In the genomic region with DNA sequence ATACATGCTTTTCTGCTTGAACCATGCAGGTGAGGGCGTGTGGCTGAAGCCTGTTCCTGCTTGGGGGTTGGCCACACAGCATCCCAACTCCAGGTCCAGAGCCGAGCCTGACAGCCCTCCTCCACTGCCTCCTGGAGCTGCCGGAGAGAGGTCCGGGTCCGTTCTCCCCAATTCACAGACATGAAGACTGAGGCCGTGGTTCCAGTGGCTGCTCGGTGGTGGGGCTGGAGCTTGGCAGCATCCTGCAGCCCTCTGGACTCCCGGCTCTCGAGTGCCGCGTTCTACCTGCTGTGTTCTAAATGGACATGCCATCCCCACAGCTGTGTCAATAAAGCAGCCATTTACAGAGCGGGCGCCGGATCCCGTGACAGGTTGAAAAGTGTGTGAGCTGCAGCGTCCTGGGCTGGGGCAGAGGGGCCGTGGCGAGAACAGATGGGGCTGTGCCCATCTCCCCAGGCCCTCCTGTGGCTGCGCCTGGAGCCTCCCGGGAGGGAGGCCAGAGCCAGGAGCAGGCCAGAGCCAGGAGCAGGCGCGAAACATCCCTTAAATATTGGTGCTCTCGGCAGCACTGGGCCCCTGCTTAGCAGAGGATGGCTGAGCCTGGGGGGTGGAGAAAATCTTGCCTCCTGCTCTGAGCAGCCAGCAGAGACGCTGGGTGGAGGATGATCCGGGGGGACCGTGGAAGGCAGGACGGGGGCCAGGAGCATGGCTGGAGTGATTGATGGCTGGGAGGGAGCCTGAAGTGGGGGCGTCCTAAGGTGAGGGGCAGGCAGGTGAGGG, we compare ENCODE assay signal across 23 cellular contexts. TPM values are rescaled to one million over a fixed set of nuclear protein-coding genes. Genes with fewer than 3 reads are reported as not detected.
A peak's percentile ranks its signal among the peaks of the same experiment; 100 is the strongest.
DNase-seq lines count a peak whose midpoint lies in the region; FAIRE-seq and TF ChIP-seq lines count a peak whose summit lies in the region.
"Had no signal": no experiment of that assay in that cellular context is flagged by ENCODE, and none has a peak within 500 bp of the region (broad histone marks: within the 10 kb centered on the region; RNA-seq: fewer than 3 reads in every experiment).

No MANE protein-coding gene starts in this region.

- no peak overlapping the region for H3K27ac ChIP-seq in kidney (ENCODE audit: low read depth in 2 of 2, low read length in 2 of 2)
- H3K27ac ChIP-seq: neutrophil, vagina, WERI-Rb-1 had no signal

- peaks cover 22 to 23% of the 10 kb centered on the region in 2 donors for H3K4me1 ChIP-seq in kidney (ENCODE audit: control insufficient read depth in 1 of 2, insufficient read depth in 1 of 2, low read depth in 1 of 2, low read length in 2 of 2)

- intact Hi-C loops in kidney (cut with DNase I): no loop called here

- H3K9ac ChIP-seq in kidney (ENCODE audit: low read length in 2 of 2): no peak overlapping the region

- H3K36me3 ChIP-seq in kidney (ENCODE audit: control insufficient read depth in 1 of 2, insufficient read depth in 2 of 2, low read length in 2 of 2): no peaks in the 10 kb centered on the region
- H3K36me3 ChIP-seq: neutrophil, vagina, WERI-Rb-1 had no signal

- H3K4me3 ChIP-seq in kidney (ENCODE audit: low read length in 2 of 2): no peak overlapping the region
- H3K4me3 ChIP-seq: vagina had no signal

- no peaks in the 10 kb centered on the region for H3K9me3 ChIP-seq in kidney (ENCODE audit: control insufficient read depth in 1 of 2, low read length in 2 of 2)
- H3K9me3 ChIP-seq: neutrophil, vagina had no signal

- no peak for FAIRE-seq in kidney (lab: Jason Lieb, UNC)
- FAIRE-seq: G401.6, GM12892, H54 had no signal

- TF ChIP-seq CTCF in kidney (IDR thresholded peaks at IDR 0.05; ENCODE audit: borderline replicate concordance, extremely low read depth, insufficient read depth): no peak

- DNase-seq in DMS153 (lab: John Stamatoyannopoulos, UW): peak; percentile 94
- DNase-seq in NCI-H1417 treated with DMSO at 0.1 percent for 48 hours (lab: John Stamatoyannopoulos, UW): peak; percentile 86
- peak; percentile 91 for DNase-seq in NCI-H345 treated with DMSO at 0.1 percent for 48 hours (lab: John Stamatoyannopoulos, UW; ENCODE audit: unreplicated experiment)
- DNase-seq in brain pericyte (ENCODE audit: low read depth, low spot score): peak; percentile 47
- DNase-seq in KG1 (lab: John Stamatoyannopoulos, UW): no peak
- DNase-seq in kidney: no peak
- DNase-seq in retina: no peak
- DNase-seq in NCI-H226: no peak
- DNase-seq: activated CD4-positive, alpha-beta memory T cell treated with anti-CD3 and anti-CD28 coated beads, Interleukin-2, amount 10 ng/mL, durations not matched to agents 7 days and 5 days; activated naive CD8-positive, alpha-beta T cell treated with anti-CD3 and anti-CD28 coated beads, Interleukin-2, amount 10 ng/mL, durations not matched to agents 7 days and 5 days; activated T-cell treated with anti-CD3 and anti-CD28 coated beads, Interleukin-2, amount 50 U/mL, for 72 hours; effector memory CD8-positive, alpha-beta T cell; hippocampal formation; kidney glomerular epithelial cell; midbrain; MM.1S; stimulated activated CD4-positive, alpha-beta T cell treated with anti-CD3 and anti-CD28 coated beads, Interleukin-1b, Interleukin-23, amount 100 ng/mL, for 48 hours; WERI-Rb-1 had no signal

RNA-seq across cellular contexts. Expression of gene FLRT1, which starts 46.1 kb away (rescaled TPM):
- 0.66 TPM for total RNA-seq in kidney
- 1.5 TPM for polyA plus RNA-seq in kidney (ENCODE audit: insufficient read depth, low read depth, low replicate concordance)
- total RNA-seq: activated naive CD8-positive, alpha-beta T cell treated with anti-CD3 and anti-CD28 coated beads, Interleukin-2, amount 10 ng/mL, durations not matched to agents 7 days and 5 days had no signal

Comparison
In these comparisons a context has a peak if more than half of its experiments do, and no peak if none do; other contexts are left out.
1. DNase-seq: peak in DMS153 (single experiment), NCI-H1417 treated with DMSO at 0.1 percent for 48 hours (single experiment), NCI-H345 treated with DMSO at 0.1 percent for 48 hours (single experiment) and brain pericyte (single experiment); none in KG1 (single experiment), kidney (single experiment), retina (single experiment) and NCI-H226 (single experiment).